Comparison of ENCODE assay signal across 11 cellular contexts in the genomic region with DNA sequence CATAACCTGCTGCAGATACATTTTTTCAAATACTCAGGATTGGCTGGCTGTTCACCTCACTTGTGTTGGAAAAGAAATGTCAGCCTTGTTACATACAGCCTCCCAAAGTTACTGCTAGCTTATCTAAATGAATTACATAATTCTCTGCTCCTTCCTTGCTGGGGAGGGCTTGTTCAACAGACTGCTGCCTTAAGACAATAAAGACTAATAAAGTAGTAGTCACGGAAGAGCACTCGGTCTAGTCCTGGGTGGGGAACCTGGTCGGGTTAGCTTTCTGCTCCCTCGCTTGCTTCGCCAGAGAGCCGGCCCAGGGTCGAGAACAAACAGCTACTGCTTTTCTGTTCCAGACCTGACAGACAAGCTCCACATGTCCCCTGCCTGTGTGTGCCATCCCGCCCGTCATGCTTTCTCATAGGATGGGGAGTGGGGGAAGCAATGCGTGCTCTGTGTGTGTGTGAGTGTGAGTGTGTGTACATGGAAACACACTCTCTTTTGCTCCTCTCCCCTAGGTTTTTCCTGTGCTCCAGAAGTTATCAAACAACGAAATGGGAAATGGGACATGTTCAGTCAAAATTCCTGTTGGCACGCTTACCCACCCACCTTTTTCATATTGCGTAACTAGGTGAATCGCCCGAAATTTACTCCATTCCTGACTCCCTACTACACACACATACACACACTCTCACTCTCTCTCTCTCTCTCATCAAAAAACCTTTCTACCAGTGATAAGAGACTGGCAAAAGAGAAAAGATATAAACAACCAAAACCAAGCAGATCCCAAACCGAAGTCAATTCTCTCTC. TPM values are rescaled to one million over a fixed set of nuclear protein-coding genes. Genes with fewer than 3 reads are reported as not detected.
A peak's percentile ranks its signal among the peaks of the same experiment; 100 is the strongest.
DNase-seq lines count a peak whose midpoint lies in the region; ATAC-seq and TF ChIP-seq lines count a peak whose summit lies in the region.
"Had no signal": no experiment of that assay in that cellular context is flagged by ENCODE, and none has a peak within 500 bp of the region (broad histone marks: within the 10 kb centered on the region; RNA-seq: fewer than 3 reads in every experiment).

No MANE protein-coding gene starts in this region.

- no CpG with 5 or more reads among the region's 16 CpGs for WGBS in H9 (ENCODE audit: extremely low coverage, insufficient read length, low lambda C conversion rate)
- WGBS in right lobe of liver (ENCODE audit: insufficient coverage, low coverage, low lambda C conversion rate, missing lambda C conversion rate) = 41% methylated on average over 16 of the region's 16 CpGs

- no peak overlapping the region for H4K91ac ChIP-seq in H9 (ENCODE audit: insufficient read length, low read depth, low read length)

- TF ChIP-seq CTCF in H9 (conservative IDR thresholded peaks at IDR 0.05) (no peak), astrocyte of the cerebellum (IDR thresholded peaks at IDR 0.05; ENCODE audit: low read depth, low read length, missing control alignments) (no peak), right lobe of liver (IDR thresholded peaks at IDR 0.05) (no peak), retinal pigment epithelial cell (conservative IDR thresholded peaks at IDR 0.05; ENCODE audit: low read depth, low read length) (no peak)

- peak overlapping the region; percentile 68 for H3K4me2 ChIP-seq in H9 (ENCODE audit: insufficient read depth, insufficient read length, low read length)

- H3K23me2 ChIP-seq in H9 (ENCODE audit: insufficient read length, low read depth, low read length, poor library complexity, severe bottlenecking) = peaks cover 14% of the 10 kb centered on the region

- no peaks in the 10 kb centered on the region for H4K20me1 ChIP-seq in H9 (ENCODE audit: control insufficient read depth, insufficient read depth, insufficient read length)

- H3K79me2 ChIP-seq in H9 (ENCODE audit: insufficient read depth, low read length) = no peaks in the 10 kb centered on the region

- H2BK120ac ChIP-seq in H9 (ENCODE audit: low read depth, low read length, poor library complexity, severe bottlenecking) = no peak overlapping the region

- H2AK5ac ChIP-seq in H9 (ENCODE audit: insufficient read length, low read length) = no peak overlapping the region

- H3K9me3 ChIP-seq in H9 (ENCODE audit: control insufficient read depth, low read depth, low read length) = no peaks in the 10 kb centered on the region
- no peaks in the 10 kb centered on the region for H3K9me3 ChIP-seq in right lobe of liver

- no peak overlapping the region for H4K8ac ChIP-seq in H9 (replicated peaks; ENCODE audit: insufficient read length, low read depth, low read length)

- ATAC-seq in right lobe of liver = peak in 3 of 4 donors; percentile 12 to 44 (median 17)
- no peak for ATAC-seq in GM18498 (IDR thresholded peaks at IDR 0.05; ENCODE audit: unreplicated experiment)

- no peak overlapping the region for H3K4ac ChIP-seq in H9 (ENCODE audit: low read depth, low read length)

- no peak overlapping the region for H3K27ac ChIP-seq in H9 (ENCODE audit: insufficient read length, low read depth, low read length)
- H3K27ac ChIP-seq in right lobe of liver = peak overlapping the region in 2 of 3 donors; percentile 31 to 40

- no peak for TF ChIP-seq POLR2A in right lobe of liver (IDR thresholded peaks at IDR 0.05)

- no peak overlapping the region for H4K5ac ChIP-seq in H9 (ENCODE audit: insufficient read length, low read depth, low read length)

- H3K4me3 ChIP-seq in astrocyte of the cerebellum (ENCODE audit: low read depth, low read length) = peak overlapping the region; percentile 52
- peak overlapping the region; percentile 39 to 53 (median 51) for H3K4me3 ChIP-seq in right lobe of liver
- peak overlapping the region; percentile 61 for H3K4me3 ChIP-seq in retinal pigment epithelial cell (ENCODE audit: low read length)

- no peak overlapping the region for H2AFZ ChIP-seq in H9 (ENCODE audit: low read length)

- H3K27me3 ChIP-seq in H9 (ENCODE audit: insufficient read depth, low read length) = peaks cover 8% of the 10 kb centered on the region; the same call in 1 of the 2 replicates
- peaks cover 0 to 3% of the 10 kb centered on the region in 2 donors for H3K27me3 ChIP-seq in right lobe of liver

- peaks cover 13 to 16% of the 10 kb centered on the region in 2 experiments for H3K4me1 Mint-ChIP-seq in H9

- H3K23ac ChIP-seq in H9 (ENCODE audit: insufficient read length, low read depth, low read length) = no peak overlapping the region

- H2BK5ac ChIP-seq in H9 (ENCODE audit: insufficient read length, low read length) = no peak overlapping the region

- no peaks in the 10 kb centered on the region for H3K36me3 ChIP-seq in right lobe of liver

- H3K9me3 Mint-ChIP-seq in H9 = peaks cover 9 to 14% of the 10 kb centered on the region in 2 experiments

- no peak for DNase-seq in H9
- no peak for DNase-seq in astrocyte of the cerebellum (ENCODE audit: low read depth)
- DNase-seq in right lobe of liver = peak in 1 of 3 donors; percentile 56
- no peak for DNase-seq in retinal pigment epithelial cell (ENCODE audit: low read depth)
- no peak for DNase-seq in NCI-H187 treated with DMSO at 0.1 percent for 48 hours (lab: John Stamatoyannopoulos, UW)
- no peak for DNase-seq in activated gamma-delta T cell treated with Interleukin-2 at 50 U/mL for 16 hours
- no peak for DNase-seq in GOT3 (lab: John Stamatoyannopoulos, UW)
- DNase-seq: activated CD4-positive, alpha-beta T cell treated with anti-CD3 and anti-CD28 coated beads for 4 hours; DMS153 had no signal

- H3K36me3 Mint-ChIP-seq in H9 (ENCODE audit: insufficient read depth in 1 of 3, low read depth in 3 of 3) = peaks cover 3 to 14% (median 12%) of the 10 kb centered on the region in 3 experiments

- no peak overlapping the region for H3T11ph ChIP-seq in H9 (ENCODE audit: low read length)

- H3K4me1 ChIP-seq in H9 (ENCODE audit: insufficient read depth, low read length) (no peaks in the 10 kb centered on the region), right lobe of liver (peaks cover 0 to 11% (median 0%) of the 10 kb centered on the region in 4 donors)

- in situ Hi-C loops in astrocyte of the cerebellum (cut with HindIII; ENCODE audit: low sequenced_read_pairs) = loop anchor here (25.0 kb wide), 1 partner anchor 844 kb away; no protein-coding TSS in a partner anchor

- H2BK20ac ChIP-seq in H9 (ENCODE audit: low read depth, low read length, poor library complexity, severe bottlenecking) = no peak overlapping the region

- H3K56ac ChIP-seq in H9 (ENCODE audit: insufficient read length, low read depth, low read length) = no peak overlapping the region

- peak overlapping the region; percentile 54 for H3K9ac ChIP-seq in H9 (ENCODE audit: extremely low read depth, insufficient read length, low read length)

- intact Hi-C loops in right lobe of liver (cut with DNase I) = no loop called here

- no peaks in the 10 kb centered on the region for H3K79me1 ChIP-seq in H9 (ENCODE audit: insufficient read depth, low read depth, low read length, poor library complexity, severe bottlenecking)

- peak overlapping the region; percentile 90 to 95 for H3K4me3 Mint-ChIP-seq in H9

- H3K27ac Mint-ChIP-seq in H9 = no peak overlapping the region

- H3K18ac ChIP-seq in H9 (ENCODE audit: insufficient read length, low read depth, low read length) = no peak overlapping the region

- peaks cover 23% of the 10 kb centered on the region for H3K27me3 Mint-ChIP-seq in H9 (ENCODE audit: low read depth)

- H2BK15ac ChIP-seq in H9 (ENCODE audit: low read depth, low read length) = no peak overlapping the region

- no peak overlapping the region for H2BK12ac ChIP-seq in H9 (ENCODE audit: insufficient read length, low read depth, low read length)

- no peak overlapping the region for H3K14ac ChIP-seq in H9 (ENCODE audit: insufficient read depth, low read length)

RNA-seq across cellular contexts. Expression of a gene that starts 1.4 kb away (rescaled TPM):
- 24.0 and 27.3 TPM in 2 replicates for total RNA-seq in H9 (2021)
- total RNA-seq in right lobe of liver = 1 to 10 TPM; 1.6 to 6.8 (median 5.6) TPM
- total RNA-seq: LHCN-M2 had no signal

RNA-seq across cellular contexts. Expression of a gene that starts 12.7 kb away (rescaled TPM):
- total RNA-seq in H9 (2021) (4.2 and 5.7 TPM in 2 replicates), right lobe of liver (under 1 TPM in 4 of 6 experiments, not detected in 2; 0.11 to 0.62 (median 0.21) TPM)
- total RNA-seq: LHCN-M2 had no signal
